ENCODE assay signal across 8 cellular contexts in genomic region chr5:142587354-142587965, GRCh38.
A peak's percentile ranks its signal among the peaks of the same experiment; 100 is the strongest.
DNase-seq lines count a peak whose midpoint lies in the region; ATAC-seq and TF ChIP-seq lines count a peak whose summit lies in the region.

No MANE protein-coding gene starts in this region.

- no peaks in the 10 kb centered on the region for H3K9me2 ChIP-seq in OCI-LY7 (ENCODE audit: insufficient read depth, low read length)

- no peaks in the 10 kb centered on the region for H3K36me3 ChIP-seq in OCI-LY7 (ENCODE audit: insufficient read depth, low read length)

- no peak overlapping the region for H3K4me2 ChIP-seq in OCI-LY7 (ENCODE audit: low read length)

- no peaks in the 10 kb centered on the region for H4K20me1 ChIP-seq in OCI-LY7 (ENCODE audit: insufficient read depth, low read length)

- H3K27ac ChIP-seq in OCI-LY7 (ENCODE audit: low read depth, low read length, poor library complexity, severe bottlenecking), result no peak overlapping the region

- H2AFZ ChIP-seq in OCI-LY7 (ENCODE audit: low read length), result no peak overlapping the region

- ATAC-seq in HG03520 (IDR thresholded peaks at IDR 0.05; ENCODE audit: unreplicated experiment), result no peak

- no peaks in the 10 kb centered on the region for H3K9me3 ChIP-seq in OCI-LY7 (ENCODE audit: low read length)

- H3K4me3 ChIP-seq in OCI-LY7 (ENCODE audit: low read depth, low read length, poor library complexity, severe bottlenecking) (no peak overlapping the region), epithelial cell of esophagus (ENCODE audit: low read length) (no peak overlapping the region)

- TF ChIP-seq CTCF in GM10266 (IDR thresholded peaks at IDR 0.05; ENCODE audit: control insufficient read depth, insufficient read depth, low read depth, missing control alignments) (peak; percentile 58), OCI-LY7 (conservative IDR thresholded peaks at IDR 0.05; ENCODE audit: low read length) (peak; percentile 78), epithelial cell of esophagus (IDR thresholded peaks at IDR 0.05; ENCODE audit: insufficient read depth, low read depth, low read length, missing control alignments) (peak; percentile 55)

- no peaks in the 10 kb centered on the region for H3K4me1 ChIP-seq in OCI-LY7 (ENCODE audit: insufficient read depth, low read length, poor library complexity, severe bottlenecking)

- peak; percentile 30 for DNase-seq in Ammon's horn (ENCODE audit: low spot score)
- no peak for DNase-seq in GM10266 (ENCODE audit: extremely low spot score)
- DNase-seq in OCI-LY7 (ENCODE audit: low spot score), result peak; percentile 46
- DNase-seq in epithelial cell of esophagus (ENCODE audit: low read depth), result peak; percentile 52
- peak; percentile 22 to 24 for DNase-seq in stimulated activated CD4-positive, alpha-beta T cell treated with anti-CD3 and anti-CD28 coated beads, Interleukin-4, amount 100 ng/mL, for 48 hours (ENCODE audit: low read depth in 2 of 2)
- DNase-seq in NCI-H524 treated with DMSO at 0.1 percent for 48 hours (lab: John Stamatoyannopoulos, UW), result no peak
- DNase-seq in HPDE6-E6E7 (ENCODE audit: extremely low spot score), result no peak

- POLR2A ChIA-PET in OCI-LY7 (lab: Charles Lee), result no interaction called here

- CTCF ChIA-PET in OCI-LY7 (lab: Charles Lee; ENCODE audit: unreplicated experiment), result no interaction called here

- intact Hi-C loops in OCI-LY7 (cut with micrococcal nuclease; ENCODE audit: unreplicated experiment), result no loop called here

- no peaks in the 10 kb centered on the region for H3K79me2 ChIP-seq in OCI-LY7 (ENCODE audit: insufficient read depth, low read depth, low read length)

- BruUV-seq in OCI-LY7 (replicated peaks; lab: Mats Ljungman, UMichigan), result no TSS peak

Comparison
In these comparisons a context has a peak if more than half of its experiments do, and no peak if none do; other contexts are left out.
1. DNase-seq: peak in Ammon's horn (single experiment), OCI-LY7 (single experiment), epithelial cell of esophagus (single experiment) and stimulated activated CD4-positive, alpha-beta T cell treated with anti-CD3 and anti-CD28 coated beads, Interleukin-4, amount 100 ng/mL, for 48 hours (2 of 2); none in GM10266 (single experiment), NCI-H524 treated with DMSO at 0.1 percent for 48 hours (single experiment) and HPDE6-E6E7 (single experiment).
2. Peak in every context shown above with its lines, with median percentiles within 50 percentile points of each other: CTCF ChIP-seq.